1 cellular context compared by ENCODE assay signal in the genomic region with DNA sequence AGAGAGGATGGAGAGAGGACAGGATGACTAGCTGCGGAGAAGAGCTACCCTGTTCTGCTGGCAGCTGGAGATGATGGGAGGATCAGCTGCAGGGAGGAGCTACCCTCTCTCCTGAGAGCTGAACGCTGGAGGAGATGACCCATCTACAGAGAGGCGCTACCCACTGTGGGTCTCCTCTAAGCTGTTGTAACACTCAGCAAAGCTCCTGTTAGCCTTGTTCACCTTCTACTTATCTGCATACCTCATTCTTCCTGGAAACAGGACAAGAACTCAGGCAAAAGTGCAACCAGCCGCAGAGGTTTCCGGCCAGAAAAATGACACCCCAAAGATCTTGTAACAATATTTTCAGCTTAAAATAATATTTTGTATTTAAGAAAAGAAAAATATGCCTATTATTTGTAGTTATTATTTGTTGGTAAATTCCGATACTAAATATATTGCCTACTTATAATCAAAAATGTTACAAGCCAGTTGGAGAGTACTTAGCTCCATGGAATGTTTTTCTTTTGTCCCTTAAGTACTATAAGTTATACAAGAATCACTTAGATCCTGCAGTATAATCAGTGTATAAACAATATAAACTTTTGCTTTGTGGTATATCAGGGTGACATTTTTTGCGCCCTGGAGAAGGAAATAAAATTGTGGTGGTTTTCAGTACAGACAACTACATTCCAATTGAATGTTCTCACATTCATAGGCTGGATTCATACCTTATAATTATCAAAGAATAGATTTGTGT.
TF ChIP-seq lines count a peak whose summit lies in the region.

No MANE protein-coding gene starts in this region.

TF ChIP-seq in WTC11, 78 proteins besides CTCF, POLR2A, EP300 and RAD21 (continued from another document):
- TF ChIP-seq, protein P1, sequence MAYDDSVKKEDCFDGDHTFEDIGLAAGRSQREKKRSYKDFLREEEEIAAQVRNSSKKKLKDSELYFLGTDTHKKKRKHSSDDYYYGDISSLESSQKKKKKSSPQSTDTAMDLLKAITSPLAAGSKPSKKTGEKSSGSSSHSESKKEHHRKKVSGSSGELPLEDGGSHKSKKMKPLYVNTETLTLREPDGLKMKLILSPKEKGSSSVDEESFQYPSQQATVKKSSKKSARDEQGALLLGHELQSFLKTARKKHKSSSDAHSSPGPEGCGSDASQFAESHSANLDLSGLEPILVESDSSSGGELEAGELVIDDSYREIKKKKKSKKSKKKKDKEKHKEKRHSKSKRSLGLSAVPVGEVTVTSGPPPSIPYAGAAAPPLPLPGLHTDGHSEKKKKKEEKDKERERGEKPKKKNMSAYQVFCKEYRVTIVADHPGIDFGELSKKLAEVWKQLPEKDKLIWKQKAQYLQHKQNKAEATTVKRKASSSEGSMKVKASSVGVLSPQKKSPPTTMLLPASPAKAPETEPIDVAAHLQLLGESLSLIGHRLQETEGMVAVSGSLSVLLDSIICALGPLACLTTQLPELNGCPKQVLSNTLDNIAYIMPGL (CRISPR knock-in tag; IDR thresholded peaks at IDR 0.05): no peak
- no peak for TF ChIP-seq ZNF317 (CRISPR knock-in tag; IDR thresholded peaks at IDR 0.05; ENCODE audit: borderline replicate concordance, low read depth)
- no peak for TF ChIP-seq MXD4 (CRISPR knock-in tag; IDR thresholded peaks at IDR 0.05; ENCODE audit: borderline replicate concordance)
